14 cellular contexts compared by ENCODE assay signal in genomic region chr9:7405924-7406604, GRCh38.
DNase-seq lines count a peak whose midpoint lies in the region; ATAC-seq, FAIRE-seq and TF ChIP-seq lines count a peak whose summit lies in the region.
"Had no signal": no experiment of that assay in that cellular context is flagged by ENCODE, and none has a peak within 500 bp of the region (broad histone marks: within the 10 kb centered on the region; RNA-seq: fewer than 3 reads in every experiment).

No MANE protein-coding gene starts in this region.

- peak overlapping the region; percentile 35; the same call in 1 of the 2 replicates for H3K4me2 ChIP-seq in GM12878 (ENCODE audit: control insufficient read depth, insufficient read depth)

- H3K36me3 Mint-ChIP-seq in CD8-positive, alpha-beta T cell = no peaks in the 10 kb centered on the region

- TF ChIP-seq CTCF in GM12878 (IDR thresholded peaks at IDR 0.05 in 2 of 3, conservative IDR thresholded peaks at IDR 0.05 in 1 of 3; ENCODE audit: control insufficient read depth in 2 of 3, extremely low read depth in 1 of 3, insufficient read depth in 1 of 3, low read depth in 3 of 3, low read length in 3 of 3) (no peak), lower leg skin (IDR thresholded peaks at IDR 0.05) (no peak)
- TF ChIP-seq CTCF in CD8-positive, alpha-beta T cell (IDR thresholded peaks at IDR 0.05) = no peak

- H3K9ac ChIP-seq in GM12878 (ENCODE audit: control insufficient read depth, insufficient read depth, low read length) = no peak overlapping the region

- H3K27me3 ChIP-seq in GM12878 (replicated peaks in 1 of 2; ENCODE audit: control insufficient read depth in 2 of 2, insufficient read depth in 2 of 2, low read length in 1 of 2) = no peaks in the 10 kb centered on the region; a peak in 1 of 4 replicates
- no peaks in the 10 kb centered on the region for H3K27me3 ChIP-seq in CD8-positive, alpha-beta T cell (ENCODE audit: insufficient read depth, low read length)
- H3K27me3 ChIP-seq: SJSA1, testis had no signal

- no TSS peak for BruUV-seq in GM12878 (replicated peaks; lab: Mats Ljungman, UMichigan)

- no peaks in the 10 kb centered on the region for H3K4me1 Mint-ChIP-seq in CD8-positive, alpha-beta T cell (ENCODE audit: low read depth)

- H3K27ac Mint-ChIP-seq in CD8-positive, alpha-beta T cell = no peak overlapping the region

- H3K4me3 ChIP-seq in GM12878 (no peak overlapping the region), lower leg skin (ENCODE audit: low read depth, poor library complexity, severe bottlenecking) (no peak overlapping the region)
- no peak overlapping the region for H3K4me3 ChIP-seq in CD8-positive, alpha-beta T cell (ENCODE audit: low read depth, low read length)
- H3K4me3 ChIP-seq: SJSA1, testis had no signal

- no peak for FAIRE-seq in GM12878 (lab: Jason Lieb, UNC)

- H3K27ac ChIP-seq in GM12878 (ENCODE audit: control insufficient read depth, insufficient read depth) = no peak overlapping the region
- no peak overlapping the region for H3K27ac ChIP-seq in CD8-positive, alpha-beta T cell (ENCODE audit: low read depth, low read length)
- H3K27ac ChIP-seq: SJSA1, testis had no signal

- H3K36me3 ChIP-seq in GM12878 (ENCODE audit: control insufficient read depth in 2 of 2, insufficient read depth in 2 of 2, low read length in 1 of 2) = no peaks in the 10 kb centered on the region
- H3K36me3 ChIP-seq in CD8-positive, alpha-beta T cell (ENCODE audit: insufficient read depth, low read length) = no peaks in the 10 kb centered on the region
- H3K36me3 ChIP-seq: SJSA1 had no signal

- POLR2A ChIA-PET in GM12878 (lab: Charles Lee) = no interaction called here
- POLR2A ChIA-PET in CD8-positive, alpha-beta T cell (lab: Charles Lee) = no interaction called here

- H3K9me3 Mint-ChIP-seq in CD8-positive, alpha-beta T cell = no peaks in the 10 kb centered on the region

- CTCF ChIA-PET in GM12878 (lab: Yijun Ruan, JAX) = no interaction called here
- CTCF ChIA-PET in CD8-positive, alpha-beta T cell (lab: Charles Lee) = no interaction called here

- H2AFZ ChIP-seq in GM12878 (ENCODE audit: control insufficient read depth, low read depth, low read length) = no peak overlapping the region

- ATAC-seq in GM18868 (IDR thresholded peaks at IDR 0.05; ENCODE audit: unreplicated experiment) (peak; percentile 87), GM21528 (IDR thresholded peaks at IDR 0.05; ENCODE audit: low FRiP score, unreplicated experiment) (peak; percentile 82), HG03066 (IDR thresholded peaks at IDR 0.05; ENCODE audit: low read depth, unreplicated experiment) (peak; percentile 76), GM12878 (peak; percentile 82)
- no peak for ATAC-seq in CD8-positive, alpha-beta T cell

- RAD21 ChIA-PET in GM12878 (lab: Charles Lee; ENCODE audit: unreplicated experiment) = no interaction called here

- peaks cover 8% of the 10 kb centered on the region for H3K27me3 Mint-ChIP-seq in CD8-positive, alpha-beta T cell (ENCODE audit: low read depth)

- in situ Hi-C loops in GM12878 (cut with MboI) = no loop called here

- H3K79me2 ChIP-seq in GM12878 (ENCODE audit: control insufficient read depth, insufficient read depth, low read length) = no peaks in the 10 kb centered on the region

- no peaks in the 10 kb centered on the region for H3K9me3 ChIP-seq in GM12878 (replicated peaks; ENCODE audit: control insufficient read depth, insufficient read depth, low read length)
- no peaks in the 10 kb centered on the region for H3K9me3 ChIP-seq in CD8-positive, alpha-beta T cell (ENCODE audit: low read length)
- H3K9me3 ChIP-seq: SJSA1, testis had no signal

- SMC1A ChIA-PET in GM12878 (lab: Charles Lee; ENCODE audit: uncharacterized antibody, unreplicated experiment) = no interaction called here

- no peak for TF ChIP-seq POLR2A in GM12878 (IDR thresholded peaks at IDR 0.05; ENCODE audit: low read depth, low read length)
- no peak for TF ChIP-seq POLR2A in lower leg skin (IDR thresholded peaks at IDR 0.05)

- no peak overlapping the region for H3K4me3 Mint-ChIP-seq in CD8-positive, alpha-beta T cell

- intact Hi-C loops in GM12878 (cut with micrococcal nuclease; ENCODE audit: unreplicated experiment) (loop anchor here (2.0 kb wide), 1 partner anchor 131 kb away; no protein-coding TSS in a partner anchor), lower leg skin (cut with DNase I; ENCODE audit: low total_unique reads) (no loop called here)
- intact Hi-C loops in CD8-positive, alpha-beta T cell (cut with DNase I, micrococcal nuclease) = no loop called here

- peaks cover 7% of the 10 kb centered on the region; the same call in 1 of the 2 replicates for H3K4me1 ChIP-seq in GM12878 (ENCODE audit: control insufficient read depth, insufficient read depth, low read length)
- no peaks in the 10 kb centered on the region for H3K4me1 ChIP-seq in CD8-positive, alpha-beta T cell (ENCODE audit: insufficient read depth, low read length)
- H3K4me1 ChIP-seq: SJSA1, testis had no signal

- WGBS in GM12878 (ENCODE audit: insufficient coverage, insufficient replicate concordance, low lambda C conversion rate, missing lambda C conversion rate) = 66% methylated on average over 4 of the region's 4 CpGs
- 84 to 90% methylated on average over 4 of the region's 4 CpGs for WGBS in lower leg skin, 2 donors

- TF ChIP-seq EP300 in GM12878 (IDR thresholded peaks at IDR 0.05; ENCODE audit: borderline replicate concordance in 1 of 2, control insufficient read depth in 1 of 2, low read depth in 2 of 2, low read length in 2 of 2) = peak in 1 of 2 experiments; percentile 26; a peak in 1 of 4 replicates

- TF ChIP-seq RAD21 in GM12878 (IDR thresholded peaks at IDR 0.05; ENCODE audit: insufficient read depth, low read depth, low read length) = no peak

- DNase-seq in GM12878 (ENCODE audit: low read depth, low spot score) (no peak), DMS53 treated with DMSO at 0.1 percent for 48 hours (lab: John Stamatoyannopoulos, UW; ENCODE audit: unreplicated experiment) (no peak), dermis blood vessel endothelial cell (no peak), lower leg skin (ENCODE audit: low spot score in 2 of 2) (no peak)
- DNase-seq in CD8-positive, alpha-beta T cell = no peak
- DNase-seq: effector CD4-positive, alpha-beta T cell; head of caudate nucleus; NCI-H524 treated with DMSO at 0.1 percent for 48 hours; stimulated activated CD4-positive, alpha-beta T cell treated with anti-CD3 and anti-CD28 coated beads, Interleukin-4, amount 100 ng/mL, for 4 hours; testis had no signal

- H4K20me1 ChIP-seq in GM12878 (ENCODE audit: control insufficient read depth, insufficient read depth) = no peaks in the 10 kb centered on the region

TF ChIP-seq in GM12878, 131 proteins besides CTCF, POLR2A, EP300 and RAD21 (continues in another document):
- TF ChIP-seq E4F1 (IDR thresholded peaks at IDR 0.05; ENCODE audit: borderline replicate concordance, partially characterized antibody) (no peak), POU2F2 (IDR thresholded peaks at IDR 0.05; ENCODE audit: borderline replicate concordance, low read depth, low read length) (no peak), ZBTB40 (IDR thresholded peaks at IDR 0.05; ENCODE audit: borderline replicate concordance) (no peak), ZNF217 (IDR thresholded peaks at IDR 0.05) (no peak), IKZF1 (conservative IDR thresholded peaks at IDR 0.05) (no peak)
